Comparison of ENCODE assay signal across 1 cellular context in genomic region chr17:42675984-42676423, GRCh38.
TF ChIP-seq lines count a peak whose summit lies in the region.

No MANE protein-coding gene starts in this region.

TF ChIP-seq in HepG2, 621 proteins besides CTCF, POLR2A, EP300 and RAD21 (continued from another document and continues in another):
- TF ChIP-seq, protein P1, sequence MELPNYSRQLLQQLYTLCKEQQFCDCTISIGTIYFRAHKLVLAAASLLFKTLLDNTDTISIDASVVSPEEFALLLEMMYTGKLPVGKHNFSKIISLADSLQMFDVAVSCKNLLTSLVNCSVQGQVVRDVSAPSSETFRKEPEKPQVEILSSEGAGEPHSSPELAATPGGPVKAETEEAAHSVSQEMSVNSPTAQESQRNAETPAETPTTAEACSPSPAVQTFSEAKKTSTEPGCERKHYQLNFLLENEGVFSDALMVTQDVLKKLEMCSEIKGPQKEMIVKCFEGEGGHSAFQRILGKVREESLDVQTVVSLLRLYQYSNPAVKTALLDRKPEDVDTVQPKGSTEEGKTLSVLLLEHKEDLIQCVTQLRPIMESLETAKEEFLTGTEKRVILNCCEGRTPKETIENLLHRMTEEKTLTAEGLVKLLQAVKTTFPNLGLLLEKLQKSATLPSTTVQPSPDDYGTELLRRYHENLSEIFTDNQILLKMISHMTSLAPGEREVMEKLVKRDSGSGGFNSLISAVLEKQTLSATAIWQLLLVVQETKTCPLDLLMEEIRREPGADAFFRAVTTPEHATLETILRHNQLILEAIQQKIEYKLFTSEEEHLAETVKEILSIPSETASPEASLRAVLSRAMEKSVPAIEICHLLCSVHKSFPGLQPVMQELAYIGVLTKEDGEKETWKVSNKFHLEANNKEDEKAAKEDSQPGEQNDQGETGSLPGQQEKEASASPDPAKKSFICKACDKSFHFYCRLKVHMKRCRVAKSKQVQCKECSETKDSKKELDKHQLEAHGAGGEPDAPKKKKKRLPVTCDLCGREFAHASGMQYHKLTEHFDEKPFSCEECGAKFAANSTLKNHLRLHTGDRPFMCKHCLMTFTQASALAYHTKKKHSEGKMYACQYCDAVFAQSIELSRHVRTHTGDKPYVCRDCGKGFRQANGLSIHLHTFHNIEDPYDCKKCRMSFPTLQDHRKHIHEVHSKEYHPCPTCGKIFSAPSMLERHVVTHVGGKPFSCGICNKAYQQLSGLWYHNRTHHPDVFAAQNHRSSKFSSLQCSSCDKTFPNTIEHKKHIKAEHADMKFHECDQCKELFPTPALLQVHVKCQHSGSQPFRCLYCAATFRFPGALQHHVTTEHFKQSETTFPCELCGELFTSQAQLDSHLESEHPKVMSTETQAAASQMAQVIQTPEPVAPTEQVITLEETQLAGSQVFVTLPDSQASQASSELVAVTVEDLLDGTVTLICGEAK (IDR thresholded peaks at IDR 0.05), result no peak
- TF ChIP-seq, protein P1 (CRISPR knock-in tag; IDR thresholded peaks at IDR 0.05), result peak; percentile 48; the same call in 1 of the 2 replicates
- TF ChIP-seq ZNF276 (CRISPR knock-in tag; IDR thresholded peaks at IDR 0.05; ENCODE audit: low read depth) (0 out of 2 replicates have a peak, but pooled peaks have one; percentile 28), ZNF772 (CRISPR knock-in tag; IDR thresholded peaks at IDR 0.05) (peak; percentile 67; the same call in 1 of the 2 replicates), ZNF784 (CRISPR knock-in tag; IDR thresholded peaks at IDR 0.05; ENCODE audit: borderline replicate concordance) (no peak), CSRNP1 (CRISPR knock-in tag; IDR thresholded peaks at IDR 0.05) (no peak), ZNF552 (CRISPR knock-in tag; IDR thresholded peaks at IDR 0.05; ENCODE audit: borderline replicate concordance) (0 out of 2 replicates have a peak, but pooled peaks have one; percentile 18), ZNF234 (CRISPR knock-in tag; conservative IDR thresholded peaks at IDR 0.05) (peak; percentile 54; the same call in 1 of the 2 replicates), ZNF572 (CRISPR knock-in tag; IDR thresholded peaks at IDR 0.05) (no peak; the same call in 1 of the 2 replicates), ZMYM3 (CRISPR knock-in tag; IDR thresholded peaks at IDR 0.05) (0 out of 2 replicates have a peak, but pooled peaks have one; percentile 5), AGO2 (optimal IDR thresholded peaks at IDR 0.05; ENCODE audit: low read depth, low read length) (peak; percentile 14), SALL2 (CRISPR knock-in tag; IDR thresholded peaks at IDR 0.05) (0 out of 2 replicates have a peak, but pooled peaks have one; percentile 9), NR2C2 (CRISPR knock-in tag; IDR thresholded peaks at IDR 0.05; ENCODE audit: borderline replicate concordance) (peak; percentile 15; the same call in 1 of the 2 replicates), HNF4G (IDR thresholded peaks at IDR 0.05; ENCODE audit: borderline replicate concordance, low read depth, low read length) (no peak), HNF4G (CRISPR knock-in tag; IDR thresholded peaks at IDR 0.05; ENCODE audit: borderline replicate concordance, low read depth) (0 out of 2 replicates have a peak, but pooled peaks have one; percentile 6), AHR (CRISPR knock-in tag; IDR thresholded peaks at IDR 0.05) (no peak), ZNF180 (CRISPR knock-in tag; IDR thresholded peaks at IDR 0.05; ENCODE audit: borderline replicate concordance, low read depth) (peak; percentile 17; the same call in 1 of the 2 replicates), MIXL1 (CRISPR knock-in tag; IDR thresholded peaks at IDR 0.05) (no peak), ZNF383 (CRISPR knock-in tag; IDR thresholded peaks at IDR 0.05; ENCODE audit: borderline replicate concordance) (0 out of 2 replicates have a peak, but pooled peaks have one; percentile 25), ZSCAN31 (CRISPR knock-in tag; IDR thresholded peaks at IDR 0.05; ENCODE audit: low read depth) (no peak; the same call in 1 of the 2 replicates), ZFX (CRISPR knock-in tag; IDR thresholded peaks at IDR 0.05; ENCODE audit: low read depth) (peak; percentile 45; the same call in 1 of the 2 replicates), ZNF354B (CRISPR knock-in tag; IDR thresholded peaks at IDR 0.05) (peak; percentile 33; the same call in 1 of the 2 replicates), ZNF329 (CRISPR knock-in tag; IDR thresholded peaks at IDR 0.05; ENCODE audit: low read depth) (0 out of 2 replicates have a peak, but pooled peaks have one; percentile 20), ZNF34 (CRISPR knock-in tag; IDR thresholded peaks at IDR 0.05; ENCODE audit: borderline replicate concordance) (peak; percentile 9; the same call in 1 of the 2 replicates)
- TF ChIP-seq, protein P2, sequence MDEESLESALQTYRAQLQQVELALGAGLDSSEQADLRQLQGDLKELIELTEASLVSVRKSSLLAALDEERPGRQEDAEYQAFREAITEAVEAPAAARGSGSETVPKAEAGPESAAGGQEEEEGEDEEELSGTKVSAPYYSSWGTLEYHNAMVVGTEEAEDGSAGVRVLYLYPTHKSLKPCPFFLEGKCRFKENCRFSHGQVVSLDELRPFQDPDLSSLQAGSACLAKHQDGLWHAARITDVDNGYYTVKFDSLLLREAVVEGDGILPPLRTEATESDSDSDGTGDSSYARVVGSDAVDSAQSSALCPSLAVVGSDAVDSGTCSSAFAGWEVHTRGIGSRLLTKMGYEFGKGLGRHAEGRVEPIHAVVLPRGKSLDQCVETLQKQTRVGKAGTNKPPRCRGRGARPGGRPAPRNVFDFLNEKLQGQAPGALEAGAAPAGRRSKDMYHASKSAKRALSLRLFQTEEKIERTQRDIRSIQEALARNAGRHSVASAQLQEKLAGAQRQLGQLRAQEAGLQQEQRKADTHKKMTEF (CRISPR knock-in tag; IDR thresholded peaks at IDR 0.05), result peak; percentile 67; the same call in 1 of the 2 replicates
- TF ChIP-seq, protein P3, sequence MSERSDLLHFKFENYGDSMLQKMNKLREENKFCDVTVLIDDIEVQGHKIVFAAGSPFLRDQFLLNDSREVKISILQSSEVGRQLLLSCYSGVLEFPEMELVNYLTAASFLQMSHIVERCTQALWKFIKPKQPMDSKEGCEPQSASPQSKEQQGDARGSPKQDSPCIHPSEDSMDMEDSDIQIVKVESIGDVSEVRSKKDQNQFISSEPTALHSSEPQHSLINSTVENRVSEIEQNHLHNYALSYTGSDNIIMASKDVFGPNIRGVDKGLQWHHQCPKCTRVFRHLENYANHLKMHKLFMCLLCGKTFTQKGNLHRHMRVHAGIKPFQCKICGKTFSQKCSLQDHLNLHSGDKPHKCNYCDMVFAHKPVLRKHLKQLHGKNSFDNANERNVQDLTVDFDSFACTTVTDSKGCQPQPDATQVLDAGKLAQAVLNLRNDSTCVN (CRISPR knock-in tag; IDR thresholded peaks at IDR 0.05; ENCODE audit: borderline replicate concordance), result no peak; the same call in 1 of the 2 replicates
- TF ChIP-seq, protein P4, sequence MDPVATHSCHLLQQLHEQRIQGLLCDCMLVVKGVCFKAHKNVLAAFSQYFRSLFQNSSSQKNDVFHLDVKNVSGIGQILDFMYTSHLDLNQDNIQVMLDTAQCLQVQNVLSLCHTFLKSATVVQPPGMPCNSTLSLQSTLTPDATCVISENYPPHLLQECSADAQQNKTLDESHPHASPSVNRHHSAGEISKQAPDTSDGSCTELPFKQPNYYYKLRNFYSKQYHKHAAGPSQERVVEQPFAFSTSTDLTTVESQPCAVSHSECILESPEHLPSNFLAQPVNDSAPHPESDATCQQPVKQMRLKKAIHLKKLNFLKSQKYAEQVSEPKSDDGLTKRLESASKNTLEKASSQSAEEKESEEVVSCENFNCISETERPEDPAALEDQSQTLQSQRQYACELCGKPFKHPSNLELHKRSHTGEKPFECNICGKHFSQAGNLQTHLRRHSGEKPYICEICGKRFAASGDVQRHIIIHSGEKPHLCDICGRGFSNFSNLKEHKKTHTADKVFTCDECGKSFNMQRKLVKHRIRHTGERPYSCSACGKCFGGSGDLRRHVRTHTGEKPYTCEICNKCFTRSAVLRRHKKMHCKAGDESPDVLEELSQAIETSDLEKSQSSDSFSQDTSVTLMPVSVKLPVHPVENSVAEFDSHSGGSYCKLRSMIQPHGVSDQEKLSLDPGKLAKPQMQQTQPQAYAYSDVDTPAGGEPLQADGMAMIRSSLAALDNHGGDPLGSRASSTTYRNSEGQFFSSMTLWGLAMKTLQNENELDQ (CRISPR knock-in tag; IDR thresholded peaks at IDR 0.05; ENCODE audit: borderline replicate concordance), result no peak
- TF ChIP-seq, protein P5, sequence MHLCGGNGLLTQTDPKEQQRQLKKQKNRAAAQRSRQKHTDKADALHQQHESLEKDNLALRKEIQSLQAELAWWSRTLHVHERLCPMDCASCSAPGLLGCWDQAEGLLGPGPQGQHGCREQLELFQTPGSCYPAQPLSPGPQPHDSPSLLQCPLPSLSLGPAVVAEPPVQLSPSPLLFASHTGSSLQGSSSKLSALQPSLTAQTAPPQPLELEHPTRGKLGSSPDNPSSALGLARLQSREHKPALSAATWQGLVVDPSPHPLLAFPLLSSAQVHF (CRISPR knock-in tag; IDR thresholded peaks at IDR 0.05), result no peak
- TF ChIP-seq, protein P6, sequence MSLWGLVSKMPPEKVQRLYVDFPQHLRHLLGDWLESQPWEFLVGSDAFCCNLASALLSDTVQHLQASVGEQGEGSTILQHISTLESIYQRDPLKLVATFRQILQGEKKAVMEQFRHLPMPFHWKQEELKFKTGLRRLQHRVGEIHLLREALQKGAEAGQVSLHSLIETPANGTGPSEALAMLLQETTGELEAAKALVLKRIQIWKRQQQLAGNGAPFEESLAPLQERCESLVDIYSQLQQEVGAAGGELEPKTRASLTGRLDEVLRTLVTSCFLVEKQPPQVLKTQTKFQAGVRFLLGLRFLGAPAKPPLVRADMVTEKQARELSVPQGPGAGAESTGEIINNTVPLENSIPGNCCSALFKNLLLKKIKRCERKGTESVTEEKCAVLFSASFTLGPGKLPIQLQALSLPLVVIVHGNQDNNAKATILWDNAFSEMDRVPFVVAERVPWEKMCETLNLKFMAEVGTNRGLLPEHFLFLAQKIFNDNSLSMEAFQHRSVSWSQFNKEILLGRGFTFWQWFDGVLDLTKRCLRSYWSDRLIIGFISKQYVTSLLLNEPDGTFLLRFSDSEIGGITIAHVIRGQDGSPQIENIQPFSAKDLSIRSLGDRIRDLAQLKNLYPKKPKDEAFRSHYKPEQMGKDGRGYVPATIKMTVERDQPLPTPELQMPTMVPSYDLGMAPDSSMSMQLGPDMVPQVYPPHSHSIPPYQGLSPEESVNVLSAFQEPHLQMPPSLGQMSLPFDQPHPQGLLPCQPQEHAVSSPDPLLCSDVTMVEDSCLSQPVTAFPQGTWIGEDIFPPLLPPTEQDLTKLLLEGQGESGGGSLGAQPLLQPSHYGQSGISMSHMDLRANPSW (CRISPR knock-in tag; IDR thresholded peaks at IDR 0.05; ENCODE audit: borderline replicate concordance), result no peak
- TF ChIP-seq, protein P7, sequence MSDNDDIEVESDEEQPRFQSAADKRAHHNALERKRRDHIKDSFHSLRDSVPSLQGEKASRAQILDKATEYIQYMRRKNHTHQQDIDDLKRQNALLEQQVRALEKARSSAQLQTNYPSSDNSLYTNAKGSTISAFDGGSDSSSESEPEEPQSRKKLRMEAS (IDR thresholded peaks at IDR 0.05), result 0 out of 2 replicates have a peak, but pooled peaks have one; percentile 5
